4 cellular contexts compared by ENCODE assay signal in the genomic region with DNA sequence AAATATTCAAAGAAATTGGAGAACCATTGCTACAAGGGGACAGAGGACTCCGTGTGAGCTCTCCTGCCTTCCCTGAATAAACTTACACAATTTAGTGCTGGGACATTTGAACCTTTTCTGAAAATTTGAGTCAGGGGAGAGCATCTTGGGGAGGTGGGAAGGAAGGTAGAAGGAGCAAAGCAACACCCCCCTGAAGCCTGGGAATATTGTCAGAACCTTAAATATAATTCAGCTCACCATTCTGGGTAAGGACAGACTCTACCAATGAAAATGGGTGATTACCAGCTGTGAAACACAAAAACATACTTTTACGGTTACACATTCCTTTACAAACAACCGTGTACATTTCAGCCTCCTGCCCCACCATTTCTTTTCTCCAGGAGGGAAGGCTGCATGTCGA. TPM values are rescaled to one million over a fixed set of nuclear protein-coding genes. Genes with fewer than 3 reads are reported as not detected.
"Had no signal": no experiment of that assay in that cellular context is flagged by ENCODE, and none has a peak within 500 bp of the region (broad histone marks: within the 10 kb centered on the region; RNA-seq: fewer than 3 reads in every experiment).

FOXD4L1 (plus strand) TSS at position 301 of the 400 bp plus-strand sequence. CDS start 592 bp downstream, outside the sequence.

RNA-seq across cellular contexts. Expression of gene FOXD4L1, which starts in this region (rescaled TPM):
- total RNA-seq: ascending aorta, endothelial cell of umbilical vein, skeletal muscle tissue, uterus had no signal
